Comparison of ENCODE assay signal across 8 cellular contexts in genomic region chr12:89707992-89708792, GRCh38. TPM values are rescaled to one million over a fixed set of nuclear protein-coding genes. Genes with fewer than 3 reads are reported as not detected.
A peak's percentile ranks its signal among the peaks of the same experiment; 100 is the strongest.
DNase-seq lines count a peak whose midpoint lies in the region; ATAC-seq lines count a peak whose summit lies in the region.

No MANE protein-coding gene starts in this region.

- peak; percentile 58 for DNase-seq in NCI-H146 (lab: John Stamatoyannopoulos, UW)
- DNase-seq in NCI-H146 treated with DMSO at 0.1 percent for 48 hours (lab: John Stamatoyannopoulos, UW; ENCODE audit: unreplicated experiment): no peak
- DNase-seq in activated CD4-positive, CD25-positive, alpha-beta regulatory T cell treated with anti-CD3 and anti-CD28 coated beads, Interleukin-2, amount 50 U/mL, for 16 hours (ENCODE audit: low read depth, low spot score): peak; percentile 2
- peak; percentile 23 to 31 for DNase-seq in lung microvascular endothelial cell (ENCODE audit: low read depth in 2 of 2)
- peak; percentile 60 for DNase-seq in stimulated activated CD8-positive, alpha-beta memory T cell treated with anti-CD3 and anti-CD28 coated beads, Interleukin-4, amount 100 ng/mL, for 48 hours

- peaks cover 44% of the 10 kb centered on the region for H3K27me3 ChIP-seq in HUES48 (ENCODE audit: control insufficient read depth, insufficient read depth, low read length)
- H3K27me3 ChIP-seq in duodenal mucosa (ENCODE audit: control insufficient read depth in 1 of 2, insufficient read depth in 2 of 2, low read length in 2 of 2): no peaks in the 10 kb centered on the region

- peak overlapping the region; percentile 48 for H3K27ac ChIP-seq in HUES48 (ENCODE audit: low read depth, low read length)
- peak overlapping the region; percentile 99 for H3K27ac ChIP-seq in duodenal mucosa (ENCODE audit: low read depth, low read length)

- H3K36me3 ChIP-seq in HUES48 (ENCODE audit: control insufficient read depth, insufficient read depth, low read length) (no peaks in the 10 kb centered on the region), duodenal mucosa (ENCODE audit: control insufficient read depth in 1 of 2, insufficient read depth in 2 of 2, low read length in 2 of 2) (no peaks in the 10 kb centered on the region)

- no peak for ATAC-seq in GM19328 (IDR thresholded peaks at IDR 0.05; ENCODE audit: unreplicated experiment)

- H3K4me3 ChIP-seq in HUES48 (ENCODE audit: low read depth, low read length) (peak overlapping the region; percentile 96), duodenal mucosa (ENCODE audit: low read depth in 1 of 2, low read length in 2 of 2) (peak overlapping the region; percentile 86 to 99)

- H3K4me1 ChIP-seq in HUES48 (ENCODE audit: control insufficient read depth, insufficient read depth, low read length) (peaks cover 9% of the 10 kb centered on the region), duodenal mucosa (ENCODE audit: control insufficient read depth in 1 of 2, insufficient read depth in 2 of 2, low read length in 2 of 2) (peaks cover 13 to 19% of the 10 kb centered on the region in 2 donors)

- H3K9ac ChIP-seq in HUES48 (ENCODE audit: low read depth, low read length) (peak overlapping the region; percentile 91; the same call in 1 of the 2 replicates), duodenal mucosa (ENCODE audit: low read depth in 1 of 2, low read length in 2 of 2) (peak overlapping the region; percentile 87)

- H3K9me3 ChIP-seq in HUES48 (ENCODE audit: control insufficient read depth, insufficient read depth, low read length): no peaks in the 10 kb centered on the region
- H3K9me3 ChIP-seq in duodenal mucosa (ENCODE audit: control insufficient read depth in 1 of 2, low read length in 2 of 2): no peaks in the 10 kb centered on the region

RNA-seq across cellular contexts. Expression of gene ATP2B1, which starts 0.4 kb away (rescaled TPM):
- total RNA-seq in lung microvascular endothelial cell: 15.5 and 15.7 TPM in 2 replicates
